ENCODE assay signal across 9 cellular contexts in genomic region chr13:36453518-36453917, GRCh38. TPM values are rescaled to one million over a fixed set of nuclear protein-coding genes. Genes with fewer than 3 reads are reported as not detected.
DNase-seq lines count a peak whose midpoint lies in the region; ATAC-seq and TF ChIP-seq lines count a peak whose summit lies in the region.
"Had no signal": no experiment of that assay in that cellular context is flagged by ENCODE, and none has a peak within 500 bp of the region (broad histone marks: within the 10 kb centered on the region; RNA-seq: fewer than 3 reads in every experiment).

No MANE protein-coding gene starts in this region.

- peak in 3 of 4 donors; percentile 50 to 68 (median 55) for ATAC-seq in heart left ventricle
- no peak for ATAC-seq in naive thymus-derived CD4-positive, alpha-beta T cell
- ATAC-seq: stimulated activated memory B cell treated with anti-CD40 and anti-IgM and Interleukin-4, amounts not matched to agents 10 μg/mL and 1 μg/mL and 100 μg/mL, for 72 hours had no signal

- no peaks in the 10 kb centered on the region for H4K20me1 ChIP-seq in SK-N-SH (ENCODE audit: insufficient read depth)

- intact Hi-C loops in heart left ventricle (cut with DNase I), result loop anchor here in 7 of 10 donors (2.0 to 5.0 kb wide), 2 partner anchors 283 to 284 kb away; no protein-coding TSS in a partner anchor
- intact Hi-C loops in naive thymus-derived CD4-positive, alpha-beta T cell (cut with micrococcal nuclease), result no loop called here

- H3F3A ChIP-seq in SK-N-SH (replicated peaks; ENCODE audit: insufficient read depth), result no peaks in the 10 kb centered on the region

- no peak overlapping the region for H3K27ac Mint-ChIP-seq in naive thymus-derived CD4-positive, alpha-beta T cell
- H3K27ac Mint-ChIP-seq: stimulated activated memory B cell treated with anti-CD40 and anti-IgM and Interleukin-4, amounts not matched to agents 10 μg/mL and 1 μg/mL and 100 μg/mL, for 72 hours had no signal

- H3K27me3 ChIP-seq in SK-N-SH (ENCODE audit: insufficient read depth) (peaks cover 30% of the 10 kb centered on the region; the same call in 1 of the 2 replicates), heart left ventricle (no peaks in the 10 kb centered on the region)
- no peaks in the 10 kb centered on the region for H3K27me3 ChIP-seq in naive thymus-derived CD4-positive, alpha-beta T cell (ENCODE audit: control insufficient read depth in 2 of 2, insufficient read depth in 2 of 2, low read length in 2 of 2)

- CTCF ChIA-PET in SK-N-SH (lab: Yijun Ruan, JAX), result interaction anchor here (0.6 to 1.9 kb wide), 17 partner anchors 9 to 388 kb away, joined by 3 to 13 read pairs (median 3); no protein-coding TSS in a partner anchor
- CTCF ChIA-PET in naive thymus-derived CD4-positive, alpha-beta T cell (lab: Charles Lee), result no interaction called here

- TF ChIP-seq CTCF in HFF-Myc (IDR thresholded peaks at IDR 0.05; ENCODE audit: low read depth, low read length, missing control alignments), result peak; percentile 16
- peak; percentile 57 for TF ChIP-seq CTCF in SK-N-SH (IDR thresholded peaks at IDR 0.05)
- TF ChIP-seq CTCF in heart left ventricle (IDR thresholded peaks at IDR 0.05), result peak in 10 of 12 donors; percentile 15 to 54 (median 43)

- peak; percentile 6 for DNase-seq in A172 (ENCODE audit: low spot score)
- DNase-seq in HFF-Myc (ENCODE audit: extremely low read depth, low read depth), result no peak
- no peak for DNase-seq in SK-N-SH
- no peak for DNase-seq in heart left ventricle
- DNase-seq in SKM-1 (lab: John Stamatoyannopoulos, UW; ENCODE audit: unreplicated experiment), result no peak
- DNase-seq in NCI-H524 treated with DMSO at 0.1 percent for 48 hours (lab: John Stamatoyannopoulos, UW), result no peak
- no peak for DNase-seq in NCI-H2107 (lab: John Stamatoyannopoulos, UW)
- no peak for DNase-seq in naive thymus-derived CD4-positive, alpha-beta T cell

- H2AFZ ChIP-seq in SK-N-SH (ENCODE audit: low read depth), result no peak overlapping the region

- H3K4me3 Mint-ChIP-seq in naive thymus-derived CD4-positive, alpha-beta T cell, result no peak overlapping the region
- H3K4me3 Mint-ChIP-seq: stimulated activated memory B cell treated with anti-CD40 and anti-IgM and Interleukin-4, amounts not matched to agents 10 μg/mL and 1 μg/mL and 100 μg/mL, for 72 hours had no signal

- H3K9me3 ChIP-seq in SK-N-SH (no peaks in the 10 kb centered on the region; the same call in 1 of the 2 replicates), heart left ventricle (no peaks in the 10 kb centered on the region)
- no peaks in the 10 kb centered on the region for H3K9me3 ChIP-seq in naive thymus-derived CD4-positive, alpha-beta T cell (ENCODE audit: control insufficient read depth in 2 of 3, low read length in 3 of 3)

- H3K4me1 ChIP-seq in SK-N-SH (ENCODE audit: control insufficient read depth in 1 of 2, insufficient read depth in 2 of 2, low read depth in 1 of 2, low read length in 1 of 2), result no peaks in the 10 kb centered on the region; a peak in 2 of 4 replicates
- H3K4me1 ChIP-seq in heart left ventricle, result no peaks in the 10 kb centered on the region
- H3K4me1 ChIP-seq in naive thymus-derived CD4-positive, alpha-beta T cell (ENCODE audit: control insufficient read depth in 2 of 2, insufficient read depth in 2 of 2, low read length in 2 of 2), result no peaks in the 10 kb centered on the region

- H3K27me3 Mint-ChIP-seq in naive thymus-derived CD4-positive, alpha-beta T cell, result peaks cover 15 to 27% (median 22%) of the 10 kb centered on the region in 5 donors

- no peaks in the 10 kb centered on the region for H3K36me3 Mint-ChIP-seq in naive thymus-derived CD4-positive, alpha-beta T cell
- H3K36me3 Mint-ChIP-seq: stimulated activated memory B cell treated with anti-CD40 and anti-IgM and Interleukin-4, amounts not matched to agents 10 μg/mL and 1 μg/mL and 100 μg/mL, for 72 hours had no signal

- peaks cover 0 to 1% (median 0%) of the 10 kb centered on the region in 11 donors for H3K9me3 Mint-ChIP-seq in naive thymus-derived CD4-positive, alpha-beta T cell
- H3K9me3 Mint-ChIP-seq: stimulated activated memory B cell treated with anti-CD40 and anti-IgM and Interleukin-4, amounts not matched to agents 10 μg/mL and 1 μg/mL and 100 μg/mL, for 72 hours had no signal

- H3K9ac ChIP-seq in SK-N-SH, result no peak overlapping the region

- POLR2A ChIA-PET in SK-N-SH (lab: Yijun Ruan, JAX), result no interaction called here
- POLR2A ChIA-PET in naive thymus-derived CD4-positive, alpha-beta T cell (lab: Charles Lee), result no interaction called here

- no peak overlapping the region for H3K4me2 ChIP-seq in SK-N-SH

- H3K4me1 Mint-ChIP-seq in naive thymus-derived CD4-positive, alpha-beta T cell, result peaks cover 0 to 7% (median 0%) of the 10 kb centered on the region in 7 donors
- H3K4me1 Mint-ChIP-seq: stimulated activated memory B cell treated with anti-CD40 and anti-IgM and Interleukin-4, amounts not matched to agents 10 μg/mL and 1 μg/mL and 100 μg/mL, for 72 hours had no signal

- no peaks in the 10 kb centered on the region for H3K79me2 ChIP-seq in SK-N-SH (ENCODE audit: insufficient read depth)

- H3K4me3 ChIP-seq in HFF-Myc (replicated peaks; ENCODE audit: low read depth, low read length), result no peak overlapping the region
- H3K4me3 ChIP-seq in SK-N-SH (ENCODE audit: low read depth in 2 of 2, low read length in 1 of 2), result no peak overlapping the region; a peak in 1 of 4 replicates
- no peak overlapping the region for H3K4me3 ChIP-seq in heart left ventricle
- H3K4me3 ChIP-seq in naive thymus-derived CD4-positive, alpha-beta T cell (ENCODE audit: low read length), result no peak overlapping the region

- no peak for TF ChIP-seq POLR2A in heart left ventricle (IDR thresholded peaks at IDR 0.05)

- no peaks in the 10 kb centered on the region for H3K9me2 ChIP-seq in SK-N-SH

- H3K36me3 ChIP-seq in SK-N-SH (replicated peaks in 1 of 2; ENCODE audit: control insufficient read depth in 1 of 2, insufficient read depth in 2 of 2, low read length in 1 of 2) (no peaks in the 10 kb centered on the region), heart left ventricle (no peaks in the 10 kb centered on the region)
- H3K36me3 ChIP-seq in naive thymus-derived CD4-positive, alpha-beta T cell (ENCODE audit: control insufficient read depth in 2 of 3, insufficient read depth in 3 of 3, low read length in 3 of 3), result no peaks in the 10 kb centered on the region

- H3K27ac ChIP-seq in SK-N-SH (ENCODE audit: low read depth in 2 of 2, low read length in 1 of 2) (no peak overlapping the region), heart left ventricle (no peak overlapping the region)
- no peak overlapping the region for H3K27ac ChIP-seq in naive thymus-derived CD4-positive, alpha-beta T cell (ENCODE audit: low read depth, low read length)

- peak; percentile 72 for TF ChIP-seq RAD21 in SK-N-SH (IDR thresholded peaks at IDR 0.05; ENCODE audit: low read length)

- no peak for TF ChIP-seq EP300 in SK-N-SH (IDR thresholded peaks at IDR 0.05; ENCODE audit: borderline replicate concordance in 1 of 2, low read depth in 1 of 2, low read length in 1 of 2)

- WGBS in SK-N-SH (ENCODE audit: low lambda C conversion rate), result 22% methylated on average over 5 of the region's 5 CpGs
- 58 to 67% (median 62%) methylated on average over 5 of the region's 5 CpGs for WGBS in heart left ventricle, 4 donors

TF ChIP-seq in SK-N-SH, 30 proteins besides CTCF, POLR2A, EP300 and RAD21:
- TF ChIP-seq SMC3 (IDR thresholded peaks at IDR 0.05; ENCODE audit: low read depth, low read length), result peak; percentile 35; the same call in 1 of the 2 replicates
- TF ChIP-seq GABPA (IDR thresholded peaks at IDR 0.05; ENCODE audit: low read depth), result no peak
- TF ChIP-seq, protein P1, sequence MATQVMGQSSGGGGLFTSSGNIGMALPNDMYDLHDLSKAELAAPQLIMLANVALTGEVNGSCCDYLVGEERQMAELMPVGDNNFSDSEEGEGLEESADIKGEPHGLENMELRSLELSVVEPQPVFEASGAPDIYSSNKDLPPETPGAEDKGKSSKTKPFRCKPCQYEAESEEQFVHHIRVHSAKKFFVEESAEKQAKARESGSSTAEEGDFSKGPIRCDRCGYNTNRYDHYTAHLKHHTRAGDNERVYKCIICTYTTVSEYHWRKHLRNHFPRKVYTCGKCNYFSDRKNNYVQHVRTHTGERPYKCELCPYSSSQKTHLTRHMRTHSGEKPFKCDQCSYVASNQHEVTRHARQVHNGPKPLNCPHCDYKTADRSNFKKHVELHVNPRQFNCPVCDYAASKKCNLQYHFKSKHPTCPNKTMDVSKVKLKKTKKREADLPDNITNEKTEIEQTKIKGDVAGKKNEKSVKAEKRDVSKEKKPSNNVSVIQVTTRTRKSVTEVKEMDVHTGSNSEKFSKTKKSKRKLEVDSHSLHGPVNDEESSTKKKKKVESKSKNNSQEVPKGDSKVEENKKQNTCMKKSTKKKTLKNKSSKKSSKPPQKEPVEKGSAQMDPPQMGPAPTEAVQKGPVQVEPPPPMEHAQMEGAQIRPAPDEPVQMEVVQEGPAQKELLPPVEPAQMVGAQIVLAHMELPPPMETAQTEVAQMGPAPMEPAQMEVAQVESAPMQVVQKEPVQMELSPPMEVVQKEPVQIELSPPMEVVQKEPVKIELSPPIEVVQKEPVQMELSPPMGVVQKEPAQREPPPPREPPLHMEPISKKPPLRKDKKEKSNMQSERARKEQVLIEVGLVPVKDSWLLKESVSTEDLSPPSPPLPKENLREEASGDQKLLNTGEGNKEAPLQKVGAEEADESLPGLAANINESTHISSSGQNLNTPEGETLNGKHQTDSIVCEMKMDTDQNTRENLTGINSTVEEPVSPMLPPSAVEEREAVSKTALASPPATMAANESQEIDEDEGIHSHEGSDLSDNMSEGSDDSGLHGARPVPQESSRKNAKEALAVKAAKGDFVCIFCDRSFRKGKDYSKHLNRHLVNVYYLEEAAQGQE (IDR thresholded peaks at IDR 0.05; ENCODE audit: low read depth, low read length), result no peak
- no peak for TF ChIP-seq EZH2phosphoT487 (IDR thresholded peaks at IDR 0.05; ENCODE audit: borderline replicate concordance, low read depth)

RNA-seq across cellular contexts. Expression of gene CCNA1, which starts 21.2 kb away (rescaled TPM):
- total RNA-seq in A172 (2014; rRNA removed; shearing (Covaris generic)), result 10.7 and 11.5 TPM in 2 replicates
- polyA plus RNA-seq in SK-N-SH (2012; rRNA removed) (0.21 and 0.23 TPM in 2 replicates), heart left ventricle (under 1 TPM; 0.15 to 0.38 TPM)
- polyA plus RNA-seq in SK-N-SH (2012; cell fraction: cytosol; rRNA removed), result 0.15 and 0.26 TPM in 2 replicates
- polyA plus RNA-seq in SK-N-SH (2012; cell fraction: nucleus; rRNA removed), result 0.05 and 0.11 TPM in 2 replicates
- total RNA-seq in heart left ventricle, result 1 to 10 TPM in 1 of 9 donors, under 1 TPM in 6, not detected in 2; 0.15 to 1.1 (median 0.23) TPM
- total RNA-seq in naive thymus-derived CD4-positive, alpha-beta T cell, result 1 to 10 TPM in 1 of 5 experiments, under 1 TPM in 2, not detected in 2; 0.22 to 5.0 (median 0.69) TPM
- not detected for polyA plus RNA-seq in naive thymus-derived CD4-positive, alpha-beta T cell

Comparison
In these comparisons a context has a peak if more than half of its experiments do, and no peak if none do; other contexts are left out.
1. intact Hi-C loops: an anchor here in heart left ventricle (2.0 to 5.0 kb wide); none called in naive thymus-derived CD4-positive, alpha-beta T cell.